8 cellular contexts compared by ENCODE assay signal in genomic region chr19:8512991-8513686, GRCh38. TPM values are rescaled to one million over a fixed set of nuclear protein-coding genes. Genes with fewer than 3 reads are reported as not detected.
A peak's percentile ranks its signal among the peaks of the same experiment; 100 is the strongest.
DNase-seq lines count a peak whose midpoint lies in the region; ATAC-seq and TF ChIP-seq lines count a peak whose summit lies in the region.

No MANE protein-coding gene starts in this region.

- ATAC-seq in stimulated activated memory B cell treated with anti-CD40 and anti-IgM and Interleukin-4, amounts not matched to agents 10 μg/mL and 1 μg/mL and 100 μg/mL, for 72 hours = no peak
- ATAC-seq in HG03460 (IDR thresholded peaks at IDR 0.05; ENCODE audit: unreplicated experiment) = no peak

- no peak for DNase-seq in HL-60 (ENCODE audit: low read depth in 1 of 2, low spot score in 1 of 2)
- no peak for DNase-seq in activated T-helper 2 cell treated with anti-CD3 and anti-CD28 coated beads, Interferon-gamma antibody, Interleukin-2, Interleukin-4, amounts not matched to agents 10 μg/mL and 5 μg/mL and 100 μg/mL, durations not matched to agents 14 hours and 24 hours and 36 hours (ENCODE audit: low spot score)
- no peak for DNase-seq in activated effector memory CD4-positive, alpha-beta T cell treated with Interleukin-2 at 50 U/mL for 16 hours
- DNase-seq in NOMO-1 (lab: John Stamatoyannopoulos, UW; ENCODE audit: unreplicated experiment in 2 of 2) = no peak
- DNase-seq in stimulated activated CD4-positive, alpha-beta T cell treated with anti-CD3 and anti-CD28 coated beads, Interleukin-4, amount 100 ng/mL, for 4 hours = no peak

- TF ChIP-seq CTCF in HL-60 (IDR thresholded peaks at IDR 0.05; ENCODE audit: insufficient read depth, low read length) = no peak

- H3K27ac Mint-ChIP-seq in activated T-helper 2 cell treated with anti-CD3 and anti-CD28 coated beads, Interferon-gamma antibody, Interleukin-2, Interleukin-4, amounts not matched to agents 10 μg/mL and 5 μg/mL and 100 μg/mL, durations not matched to agents 14 hours and 24 hours and 36 hours = peak overlapping the region; percentile 99
- peak overlapping the region; percentile 98 for H3K27ac Mint-ChIP-seq in stimulated activated memory B cell treated with anti-CD40 and anti-IgM and Interleukin-4, amounts not matched to agents 10 μg/mL and 1 μg/mL and 100 μg/mL, for 72 hours

- no peaks in the 10 kb centered on the region for H3K27me3 ChIP-seq in HL-60 (ENCODE audit: insufficient read depth, poor library complexity, severe bottlenecking)

- intact Hi-C loops in activated T-helper 2 cell treated with anti-CD3 and anti-CD28 coated beads, Interferon-gamma antibody, Interleukin-2, Interleukin-4, amounts not matched to agents 10 μg/mL and 5 μg/mL and 100 μg/mL, durations not matched to agents 14 hours and 24 hours and 36 hours (cut with micrococcal nuclease) = loop anchor here (10.0 kb wide), 1 partner anchor 98 kb away; the partner anchor contains the start of gene MARCHF2

- peak overlapping the region; percentile 93 for H3K4me3 Mint-ChIP-seq in activated T-helper 2 cell treated with anti-CD3 and anti-CD28 coated beads, Interferon-gamma antibody, Interleukin-2, Interleukin-4, amounts not matched to agents 10 μg/mL and 5 μg/mL and 100 μg/mL, durations not matched to agents 14 hours and 24 hours and 36 hours (ENCODE audit: low read depth)
- H3K4me3 Mint-ChIP-seq in stimulated activated memory B cell treated with anti-CD40 and anti-IgM and Interleukin-4, amounts not matched to agents 10 μg/mL and 1 μg/mL and 100 μg/mL, for 72 hours = peak overlapping the region; percentile 96

- peaks cover 33% of the 10 kb centered on the region for H3K4me1 Mint-ChIP-seq in activated T-helper 2 cell treated with anti-CD3 and anti-CD28 coated beads, Interferon-gamma antibody, Interleukin-2, Interleukin-4, amounts not matched to agents 10 μg/mL and 5 μg/mL and 100 μg/mL, durations not matched to agents 14 hours and 24 hours and 36 hours (ENCODE audit: low read depth)
- peaks cover 24% of the 10 kb centered on the region for H3K4me1 Mint-ChIP-seq in stimulated activated memory B cell treated with anti-CD40 and anti-IgM and Interleukin-4, amounts not matched to agents 10 μg/mL and 1 μg/mL and 100 μg/mL, for 72 hours

- H3K4me3 ChIP-seq in HL-60 (replicated peaks; ENCODE audit: insufficient read depth, low read length) (peak overlapping the region; percentile 49), iPS-18c (ENCODE audit: insufficient read depth, low read depth, low read length) (peak overlapping the region; percentile 98)

- H3K9me3 Mint-ChIP-seq in activated T-helper 2 cell treated with anti-CD3 and anti-CD28 coated beads, Interferon-gamma antibody, Interleukin-2, Interleukin-4, amounts not matched to agents 10 μg/mL and 5 μg/mL and 100 μg/mL, durations not matched to agents 14 hours and 24 hours and 36 hours = no peaks in the 10 kb centered on the region
- H3K9me3 Mint-ChIP-seq in stimulated activated memory B cell treated with anti-CD40 and anti-IgM and Interleukin-4, amounts not matched to agents 10 μg/mL and 1 μg/mL and 100 μg/mL, for 72 hours = no peaks in the 10 kb centered on the region

- peaks cover 17% of the 10 kb centered on the region for H3K36me3 Mint-ChIP-seq in activated T-helper 2 cell treated with anti-CD3 and anti-CD28 coated beads, Interferon-gamma antibody, Interleukin-2, Interleukin-4, amounts not matched to agents 10 μg/mL and 5 μg/mL and 100 μg/mL, durations not matched to agents 14 hours and 24 hours and 36 hours (ENCODE audit: low read depth)
- H3K36me3 Mint-ChIP-seq in stimulated activated memory B cell treated with anti-CD40 and anti-IgM and Interleukin-4, amounts not matched to agents 10 μg/mL and 1 μg/mL and 100 μg/mL, for 72 hours = peaks cover 7% of the 10 kb centered on the region

- no peaks in the 10 kb centered on the region for H3K27me3 Mint-ChIP-seq in activated T-helper 2 cell treated with anti-CD3 and anti-CD28 coated beads, Interferon-gamma antibody, Interleukin-2, Interleukin-4, amounts not matched to agents 10 μg/mL and 5 μg/mL and 100 μg/mL, durations not matched to agents 14 hours and 24 hours and 36 hours (ENCODE audit: low read depth)
- no peaks in the 10 kb centered on the region for H3K27me3 Mint-ChIP-seq in stimulated activated memory B cell treated with anti-CD40 and anti-IgM and Interleukin-4, amounts not matched to agents 10 μg/mL and 1 μg/mL and 100 μg/mL, for 72 hours

- no peaks in the 10 kb centered on the region for H3K9me3 ChIP-seq in iPS-18c (ENCODE audit: control insufficient read depth, insufficient read depth, low read length)

- peak overlapping the region; percentile 92 for H3K27ac ChIP-seq in HL-60 (replicated peaks)

RNA-seq across cellular contexts. Expression of gene ZNF414, which starts 0.8 kb away (rescaled TPM):
- 22.5 and 23.6 TPM in 2 replicates for total RNA-seq in activated T-helper 2 cell treated with anti-CD3 and anti-CD28 coated beads, Interferon-gamma antibody, Interleukin-2, Interleukin-4, amounts not matched to agents 10 μg/mL and 5 μg/mL and 100 μg/mL, durations not matched to agents 14 hours and 24 hours and 36 hours

RNA-seq across cellular contexts. Expression of gene PRAM1, which starts 10.7 kb away (rescaled TPM):
- total RNA-seq in activated T-helper 2 cell treated with anti-CD3 and anti-CD28 coated beads, Interferon-gamma antibody, Interleukin-2, Interleukin-4, amounts not matched to agents 10 μg/mL and 5 μg/mL and 100 μg/mL, durations not matched to agents 14 hours and 24 hours and 36 hours = 0.43 and 0.83 TPM in 2 replicates
